ENCODE assay signal across 20 cellular contexts in the genomic region with DNA sequence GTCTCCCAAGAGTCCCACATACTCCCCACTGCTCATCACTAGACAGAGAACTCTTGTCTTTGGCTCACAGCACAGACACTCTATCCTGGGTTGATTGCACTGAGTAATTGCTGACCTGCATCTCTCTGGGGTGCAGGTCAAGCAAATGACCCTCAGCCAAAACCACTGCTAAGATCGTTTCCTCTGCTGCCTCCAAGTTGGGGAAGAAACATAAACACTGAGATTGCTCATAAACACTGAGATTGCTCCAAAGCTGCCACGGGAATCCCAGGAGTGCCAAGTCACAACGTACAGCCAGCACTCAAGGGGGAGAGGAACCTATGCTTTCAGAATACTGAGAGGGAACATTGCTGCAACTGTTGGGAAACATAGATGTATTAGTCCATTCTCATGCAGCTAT.
"Had no signal": no experiment of that assay in that cellular context is flagged by ENCODE, and none has a peak within 500 bp of the region (broad histone marks: within the 10 kb centered on the region; RNA-seq: fewer than 3 reads in every experiment).

No MANE protein-coding gene starts in this region.

- H3K4me3 ChIP-seq: SJSA1, SK-N-MC had no signal

- DNase-seq: IMR-90, Karpas-422, KG1, NCI-H1092, NCI-H1105 treated with DMSO at 0.1 percent for 48 hours, NCI-H1417 treated with DMSO at 0.1 percent for 48 hours, NCI-H146, NCI-H1694 treated with DMSO at 0.1 percent for 48 hours, NCI-H1930, NCI-H2081, NCI-H2107, NCI-H2227 treated with DMSO at 0.1 percent for 48 hours, NCI-H524, NCI-H526 treated with DMSO at 0.1 percent for 48 hours, NCI-H774, Right ventricle myocardium superior, RPMI8226, SIG-M5 had no signal

- H3K27me3 ChIP-seq: SJSA1 had no signal

- H3K4me1 ChIP-seq: SJSA1 had no signal

- H3K27ac ChIP-seq: SJSA1, SK-N-MC had no signal

- H3K9me3 ChIP-seq: SJSA1 had no signal

- H3K36me3 ChIP-seq: SJSA1 had no signal
